8 cellular contexts compared by ENCODE assay signal in genomic region chr6:102764317-102764716, GRCh38.
"Had no signal": no experiment of that assay in that cellular context is flagged by ENCODE, and none has a peak within 500 bp of the region (broad histone marks: within the 10 kb centered on the region; RNA-seq: fewer than 3 reads in every experiment).

No MANE protein-coding gene starts in this region.

- H3K27ac ChIP-seq: GM23248 had no signal

- H3K4me3 ChIP-seq: GM23248, HAP-1 had no signal

- H3K4me1 ChIP-seq: HAP-1 had no signal

- H3K4me1 Mint-ChIP-seq: H9 had no signal

- H3K9ac ChIP-seq: GM23248 had no signal

- DNase-seq: GM23248, GOT3, H7, H9, HCEC 1CT, HFFc6 had no signal

- H3K4me3 Mint-ChIP-seq: H9, HFFc6 had no signal

- H2AFZ ChIP-seq: GM23248 had no signal

- H3K9me3 ChIP-seq: HAP-1 had no signal

- H3K27ac Mint-ChIP-seq: H9, HFFc6 had no signal

- ATAC-seq: HCT116 had no signal

- H3K36me3 ChIP-seq: HAP-1 had no signal
